27 cellular contexts compared by ENCODE assay signal in the genomic region with DNA sequence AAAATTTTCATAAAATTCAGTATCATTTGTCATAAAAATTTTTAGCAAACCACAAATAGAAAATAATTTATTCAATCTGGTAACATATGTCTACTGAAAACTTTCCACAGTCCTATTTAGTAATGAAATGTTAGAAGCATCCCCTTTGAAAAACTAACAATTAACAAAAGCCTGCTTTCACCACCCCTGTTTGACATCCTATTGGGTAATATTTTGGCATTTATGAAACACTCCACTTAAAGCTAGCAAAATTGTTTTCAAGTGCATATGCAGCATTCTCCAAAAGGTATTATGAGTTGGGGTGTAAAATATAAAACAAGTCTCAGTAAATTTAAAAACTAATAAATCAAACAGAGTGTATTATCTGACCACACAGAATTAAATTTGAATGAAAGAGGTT.
"Had no signal": no experiment of that assay in that cellular context is flagged by ENCODE, and none has a peak within 500 bp of the region (broad histone marks: within the 10 kb centered on the region; RNA-seq: fewer than 3 reads in every experiment).

No MANE protein-coding gene starts in this region.

- H3K4me3 ChIP-seq: neural progenitor cell, ovary, psoas muscle, skin epidermis, smooth muscle cell, spleen, suprapubic skin, testis, tibial artery, transverse colon, upper lobe of right lung, uterus had no signal

- DNase-seq: natural killer cell; occipital lobe; ovary; posterior cingulate gyrus; psoas muscle; right cardiac atrium; spleen; stimulated activated CD4-positive, alpha-beta T cell treated with anti-CD3 and anti-CD28 coated beads, Interleukin-12 subunit alpha, Interleukin-12 subunit beta, amount 100 ng/mL, for 4 hours; stimulated activated CD4-positive, alpha-beta T cell treated with anti-CD3 and anti-CD28 coated beads, Interleukin-1b, Interleukin-23, amount 100 ng/mL, for 48 hours; stimulated activated CD4-positive, alpha-beta T cell treated with anti-CD3 and anti-CD28 coated beads, Interleukin-4, amount 100 ng/mL, for 1 hour; stimulated activated CD4-positive, alpha-beta T cell treated with anti-CD3 and anti-CD28 coated beads, Interleukin-4, amount 100 ng/mL, for 4 hours; stimulated activated CD8-positive, alpha-beta memory T cell treated with anti-CD3 and anti-CD28 coated beads, Interleukin-4, amount 100 ng/mL, for 48 hours; stimulated activated naive CD4-positive, alpha-beta T cell; stimulated activated naive CD8-positive, alpha-beta T cell treated with anti-CD3 and anti-CD28 coated beads, Interleukin-15, amount 100 ng/mL, for 72 hours; stimulated activated naive CD8-positive, alpha-beta T cell treated with anti-CD3 and anti-CD28 coated beads, Interleukin-15, Interleukin-2, amounts not matched to agents 100 U/mL and 50 U/mL, for 24 hours; substantia nigra; testis; tibial artery; transverse colon; upper lobe of right lung; uterus had no signal

- ATAC-seq: natural killer cell; psoas muscle; right cardiac atrium; sciatic nerve; stimulated activated memory B cell treated with anti-CD40 and anti-IgM and Interleukin-4, amounts not matched to agents 10 μg/mL and 1 μg/mL and 100 μg/mL, for 72 hours; stimulated activated naive CD8-positive, alpha-beta T cell treated with anti-CD3 and anti-CD28 coated beads, Interleukin-15, amount 100 ng/mL, for 72 hours; stimulated activated naive CD8-positive, alpha-beta T cell treated with anti-CD3 and anti-CD28 coated beads, Interleukin-15, Interleukin-2, amounts not matched to agents 100 U/mL and 50 U/mL, for 24 hours; upper lobe of right lung had no signal
